In genomic region chr16:84357191-84357651, GRCh38 we compare ENCODE assay signal across 10 cellular contexts. TPM values are rescaled to one million over a fixed set of nuclear protein-coding genes. Genes with fewer than 3 reads are reported as not detected.
A peak's percentile ranks its signal among the peaks of the same experiment; 100 is the strongest.
DNase-seq lines count a peak whose midpoint lies in the region; ATAC-seq and TF ChIP-seq lines count a peak whose summit lies in the region.
"Had no signal": no experiment of that assay in that cellular context is flagged by ENCODE, and none has a peak within 500 bp of the region (broad histone marks: within the 10 kb centered on the region; RNA-seq: fewer than 3 reads in every experiment).

No MANE protein-coding gene starts in this region.

- 27 to 54% methylated on average over 9 of the region's 9 CpGs for whole genome bisulfite sequencing in lower leg skin, 2 donors

- in situ Hi-C loops in Caki2 (cut with HindIII; ENCODE audit: low pct_unique_long_range_greater_than_20kb, low sequenced_read_pairs): no loop called here

- no peaks in the 10 kb centered on the region for H3K36me3 Mint-ChIP-seq in activated naive CD8-positive, alpha-beta T cell treated with anti-CD3 and anti-CD28 coated beads for 36 hours

- H3K4me3 ChIP-seq in lower leg skin (ENCODE audit: low read depth, poor library complexity, severe bottlenecking): no peak overlapping the region

- peaks cover 28% of the 10 kb centered on the region for H3K4me1 Mint-ChIP-seq in activated naive CD8-positive, alpha-beta T cell treated with anti-CD3 and anti-CD28 coated beads for 36 hours

- no peaks in the 10 kb centered on the region for H3K27me3 Mint-ChIP-seq in activated naive CD8-positive, alpha-beta T cell treated with anti-CD3 and anti-CD28 coated beads for 36 hours

- H3K9me3 Mint-ChIP-seq in activated naive CD8-positive, alpha-beta T cell treated with anti-CD3 and anti-CD28 coated beads for 36 hours: no peaks in the 10 kb centered on the region

- TF ChIP-seq POLR2A in lower leg skin (IDR thresholded peaks at IDR 0.05): no peak

- H3K27ac Mint-ChIP-seq in activated naive CD8-positive, alpha-beta T cell treated with anti-CD3 and anti-CD28 coated beads for 36 hours: no peak overlapping the region

- no peak overlapping the region for H3K4me3 Mint-ChIP-seq in activated naive CD8-positive, alpha-beta T cell treated with anti-CD3 and anti-CD28 coated beads for 36 hours

- DNase-seq in Caki2 (ENCODE audit: low read depth) (peak; percentile 49), MV-4-11 (lab: John Stamatoyannopoulos, UW) (peak; percentile 96), midbrain (lab: John Stamatoyannopoulos, UW) (peak; percentile 73), iPS-NIHi7 (ENCODE audit: extremely low spot score) (no peak), NAMALWA (ENCODE audit: low spot score) (no peak), left ventricle myocardium superior (no peak), lower leg skin (ENCODE audit: low spot score in 2 of 2) (no peak)
- DNase-seq in activated naive CD8-positive, alpha-beta T cell treated with anti-CD3 and anti-CD28 coated beads for 36 hours: peak; percentile 26

- intact Hi-C loops in left ventricle myocardium superior (cut with micrococcal nuclease): no loop called here
- intact Hi-C loops in lower leg skin (cut with DNase I; ENCODE audit: low total_unique reads): no loop called here

- TF ChIP-seq CTCF in lower leg skin (IDR thresholded peaks at IDR 0.05): no peak

- no peak for ATAC-seq in left ventricle myocardium superior

RNA-seq across cellular contexts. Expression of gene ATP2C2, which starts 11.1 kb away (rescaled TPM):
- not detected in 2 replicates for total RNA-seq in Caki2 (2014; rRNA removed; shearing (Covaris generic); ENCODE audit: low replicate concordance)
- total RNA-seq in activated naive CD8-positive, alpha-beta T cell treated with anti-CD3 and anti-CD28 coated beads for 36 hours: not detected
- total RNA-seq in left ventricle myocardium superior: not detected
- total RNA-seq in lower leg skin: 100 to 1,000 TPM in 1 of 4 donors, 10 to 100 TPM in 3; 51.7 to 133 (median 57.7) TPM
- total RNA-seq: chondrocyte; T-helper 1 cell treated with Interleukin-12 subunit alpha and Interleukin-12 subunit beta and Interleukin-4 antibody, amounts not matched to agents 30 ng/mL and 1 ng/mL, for 36 hours had no signal

Comparison
In these comparisons a context has a peak if more than half of its experiments do, and no peak if none do; other contexts are left out.
1. DNase-seq: peak in Caki2 (single experiment), MV-4-11 (single experiment), activated naive CD8-positive, alpha-beta T cell treated with anti-CD3 and anti-CD28 coated beads for 36 hours (single experiment) and midbrain (single experiment); none in iPS-NIHi7 (single experiment), NAMALWA (single experiment), left ventricle myocardium superior (single experiment) and lower leg skin (0 of 2).
2. RNA of gene ATP2C2, which starts 11.1 kb away (total RNA-seq): 51.7 to 133 TPM in lower leg skin; not detected in Caki2, not detected in activated naive CD8-positive, alpha-beta T cell treated with anti-CD3 and anti-CD28 coated beads for 36 hours and not detected in left ventricle myocardium superior (single experiment); every median in the first group is over 10 times any median in the second.